ENCODE assay signal across 8 cellular contexts in genomic region chr20:46688151-46689081, GRCh38. TPM values are rescaled to one million over a fixed set of nuclear protein-coding genes. Genes with fewer than 3 reads are reported as not detected.
DNase-seq lines count a peak whose midpoint lies in the region; ATAC-seq and TF ChIP-seq lines count a peak whose summit lies in the region.

No MANE protein-coding gene starts in this region.

- peak overlapping the region; percentile 48 to 76 for H3K4me3 ChIP-seq in body of pancreas
- peak overlapping the region; percentile 75 to 93 (median 82) for H3K4me3 ChIP-seq in right lobe of liver
- peak overlapping the region; percentile 76 to 92 for H3K4me3 ChIP-seq in tibial artery

- ATAC-seq in body of pancreas: no peak
- ATAC-seq in right lobe of liver: peak in 1 of 4 donors; percentile 3

- TF ChIP-seq CTCF in body of pancreas (IDR thresholded peaks at IDR 0.05) (no peak), right lobe of liver (IDR thresholded peaks at IDR 0.05) (no peak), tibial artery (IDR thresholded peaks at IDR 0.05) (no peak)

- H3K9me3 ChIP-seq in body of pancreas (no peaks in the 10 kb centered on the region), right lobe of liver (no peaks in the 10 kb centered on the region), tibial artery (no peaks in the 10 kb centered on the region)

- intact Hi-C loops in body of pancreas (cut with DNase I) (loop anchor here (10.0 kb wide), 1 partner anchor 164 kb away; no protein-coding TSS in a partner anchor), right lobe of liver (cut with DNase I) (loop anchor here in 1 of 2 donors (10.0 kb wide), 1 partner anchor 134 kb away; the partner anchor contains the start of gene OCSTAMP), tibial artery (cut with DNase I; ENCODE audit: low total_unique reads) (loop anchor here (10.0 kb wide), 1 partner anchor 554 kb away; no protein-coding TSS in a partner anchor)

- 12 to 17% methylated on average over 17 to 20 of the region's 20 CpGs for WGBS in body of pancreas, 2 donors
- WGBS in right lobe of liver (ENCODE audit: insufficient coverage, low coverage, low lambda C conversion rate, missing lambda C conversion rate): 15% methylated on average over 17 of the region's 20 CpGs

- DNase-seq in DMS53 treated with DMSO at 0.1 percent for 48 hours (lab: John Stamatoyannopoulos, UW; ENCODE audit: unreplicated experiment) (peak; percentile 29), Kasumi-1 (lab: John Stamatoyannopoulos, UW) (peak; percentile 19 to 24), body of pancreas (no peak), right lobe of liver (no peak), tibial artery (peak in 1 of 2 donors; percentile 38), NCI-H524 treated with DMSO at 0.1 percent for 48 hours (lab: John Stamatoyannopoulos, UW) (no peak), DMS153 treated with DMSO at 0.1 percent for 48 hours (lab: John Stamatoyannopoulos, UW; ENCODE audit: unreplicated experiment) (no peak), NCI-H1436 (lab: John Stamatoyannopoulos, UW) (no peak)

- H3K4me1 ChIP-seq in body of pancreas (peaks cover 30% of the 10 kb centered on the region), right lobe of liver (peaks cover 0 to 21% (median 6%) of the 10 kb centered on the region in 4 donors), tibial artery (peaks cover 0 to 43% (median 23%) of the 10 kb centered on the region in 4 donors)

- TF ChIP-seq POLR2A in body of pancreas (IDR thresholded peaks at IDR 0.05) (no peak), right lobe of liver (IDR thresholded peaks at IDR 0.05) (no peak)

- H3K36me3 ChIP-seq in body of pancreas (replicated peaks in 1 of 2; ENCODE audit: insufficient read depth in 1 of 2, low read depth in 2 of 2) (no peaks in the 10 kb centered on the region), right lobe of liver (peaks cover 0 to 18% (median 0%) of the 10 kb centered on the region in 4 donors), tibial artery (peaks cover 5 to 15% (median 11%) of the 10 kb centered on the region in 3 donors)

- H3K27ac ChIP-seq in body of pancreas (peak overlapping the region; percentile 68 to 93 (median 84)), right lobe of liver (peak overlapping the region; percentile 82), tibial artery (peak overlapping the region; percentile 89 to 94)

- H3K27me3 ChIP-seq in body of pancreas: no peaks in the 10 kb centered on the region
- no peaks in the 10 kb centered on the region for H3K27me3 ChIP-seq in right lobe of liver
- no peaks in the 10 kb centered on the region for H3K27me3 ChIP-seq in tibial artery

RNA-seq across cellular contexts. Expression of gene TP53RK, which starts 0.8 kb away (rescaled TPM):
- total RNA-seq in body of pancreas: 10 to 100 TPM in 1 of 2 donors, 1 to 10 TPM in 1; 6.6 to 11.7 TPM
- 1 to 10 TPM; 3.1 to 10.0 (median 5.2) TPM for total RNA-seq in right lobe of liver

RNA-seq across cellular contexts. Expression of gene SLC2A10, which starts 21.0 kb away (rescaled TPM):
- total RNA-seq in body of pancreas: 10 to 100 TPM; 12.2 to 95.3 TPM
- total RNA-seq in right lobe of liver: 10 to 100 TPM; 35.4 to 47.3 (median 42.7) TPM

RNA-seq across cellular contexts. Expression of gene SLC13A3, which starts 37.2 kb away (rescaled TPM):
- 1 to 10 TPM; 3.4 to 6.3 TPM for total RNA-seq in body of pancreas
- 10 to 100 TPM in 3 of 6 experiments, 1 to 10 TPM in 3; 3.7 to 14.6 (median 9.3) TPM for total RNA-seq in right lobe of liver

Comparison
In these comparisons a context has a peak if more than half of its experiments do, and no peak if none do; other contexts are left out.
1. DNase-seq: peak in DMS53 treated with DMSO at 0.1 percent for 48 hours (single experiment) and Kasumi-1 (2 of 2); none in body of pancreas (0 of 4), right lobe of liver (0 of 3), NCI-H524 treated with DMSO at 0.1 percent for 48 hours (single experiment), DMS153 treated with DMSO at 0.1 percent for 48 hours (single experiment) and NCI-H1436 (single experiment).
2. Peak in every context shown above with its lines, with median percentiles within 50 percentile points of each other: H3K27ac ChIP-seq and H3K4me3 ChIP-seq.